21 cellular contexts compared by ENCODE assay signal in the genomic region with DNA sequence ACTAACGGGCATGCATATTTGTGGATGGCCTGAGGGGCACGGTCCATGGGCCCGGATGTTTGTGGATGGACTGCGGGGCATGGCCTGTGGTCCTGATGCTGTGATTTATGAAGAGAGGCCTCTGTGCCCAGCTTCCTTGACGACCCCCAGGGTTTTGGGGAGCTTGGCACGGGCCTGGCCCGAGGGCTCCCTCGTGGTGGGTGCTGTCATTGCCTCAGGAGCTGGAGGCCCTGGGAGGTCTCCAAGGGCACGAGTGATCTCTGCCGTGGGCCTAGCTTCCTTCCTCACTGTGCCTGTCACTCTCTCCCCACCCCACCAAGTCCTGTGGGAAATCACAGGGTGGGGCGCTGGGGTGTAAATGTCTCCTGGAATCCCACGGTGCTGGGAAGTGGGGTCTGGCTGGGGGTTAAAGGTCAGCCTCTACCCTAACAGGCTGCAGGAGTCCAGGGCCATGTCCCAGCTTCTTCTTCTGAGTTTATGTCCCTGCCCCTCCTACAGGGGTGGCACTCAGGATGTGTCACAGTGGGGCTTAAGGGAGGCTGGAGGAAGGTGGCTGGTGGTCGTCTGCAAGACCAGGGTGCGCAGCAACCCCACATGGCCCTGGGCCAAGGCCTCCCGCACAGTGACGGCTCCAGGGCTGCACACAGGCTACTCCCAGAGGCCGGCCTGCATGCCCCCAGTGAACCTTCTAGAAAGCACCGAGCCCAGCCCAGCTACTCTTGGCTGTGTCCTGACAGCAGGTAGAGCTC.
"Had no signal": no experiment of that assay in that cellular context is flagged by ENCODE, and none has a peak within 500 bp of the region (broad histone marks: within the 10 kb centered on the region; RNA-seq: fewer than 3 reads in every experiment).

No MANE protein-coding gene starts in this region.

- DNase-seq: IMR-90, Karpas-422, KG1, MG63, NCI-H1092, NCI-H1105 treated with DMSO at 0.1 percent for 48 hours, NCI-H1417 treated with DMSO at 0.1 percent for 48 hours, NCI-H146, NCI-H1694 treated with DMSO at 0.1 percent for 48 hours, NCI-H1930, NCI-H2081, NCI-H2107, NCI-H2227 treated with DMSO at 0.1 percent for 48 hours, NCI-H524, NCI-H526 treated with DMSO at 0.1 percent for 48 hours, NCI-H774, RPMI8226, SHP77 treated with DMSO at 0.1 percent for 48 hours, SJCRH30 had no signal

- FAIRE-seq: HepG2, RCC 7860 had no signal

- H3K4me1 ChIP-seq: SJCRH30 had no signal

- H3K9me3 ChIP-seq: MG63, SJCRH30 had no signal

- H3K4me3 ChIP-seq: MG63, SJCRH30 had no signal

- ATAC-seq: HepG2 had no signal

- H3K27ac ChIP-seq: SJCRH30 had no signal

- H3K36me3 ChIP-seq: MG63, SJCRH30 had no signal

- H3K27me3 ChIP-seq: MG63, SJCRH30 had no signal
